In the genomic region with DNA sequence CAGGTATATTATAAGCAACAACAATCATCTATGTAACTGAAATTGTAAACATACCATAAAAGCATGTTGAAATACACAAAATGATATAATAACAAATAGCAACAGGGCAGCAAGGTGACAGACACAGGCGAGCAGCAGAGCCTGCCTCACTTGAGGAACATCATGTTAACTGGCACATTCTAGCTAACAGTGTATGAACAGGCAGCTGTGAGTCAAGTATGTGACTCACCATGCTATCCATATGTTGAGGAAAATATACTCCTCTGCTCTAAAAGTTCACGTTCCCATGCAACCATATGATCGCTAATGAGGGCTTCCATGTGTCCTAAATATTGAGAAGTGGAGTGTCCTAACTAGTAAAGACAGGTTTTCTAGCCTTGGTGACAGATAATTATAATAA, we compare ENCODE assay signal across 21 cellular contexts. TPM values are rescaled to one million over a fixed set of nuclear protein-coding genes. Genes with fewer than 3 reads are reported as not detected.
DNase-seq lines count a peak whose midpoint lies in the region; ATAC-seq and TF ChIP-seq lines count a peak whose summit lies in the region.
"Had no signal": no experiment of that assay in that cellular context is flagged by ENCODE, and none has a peak within 500 bp of the region (broad histone marks: within the 10 kb centered on the region; RNA-seq: fewer than 3 reads in every experiment).

No MANE protein-coding gene starts in this region.

- TF ChIP-seq CTCF in NB4 (IDR thresholded peaks at IDR 0.05; ENCODE audit: low read depth, low read length) (no peak), natural killer cell (IDR thresholded peaks at IDR 0.05) (no peak), H9 (conservative IDR thresholded peaks at IDR 0.05) (no peak)

- H3K4ac ChIP-seq in H9 (ENCODE audit: low read depth, low read length): no peak overlapping the region

- H3K9me3 Mint-ChIP-seq in natural killer cell: no peaks in the 10 kb centered on the region
- no peaks in the 10 kb centered on the region for H3K9me3 Mint-ChIP-seq in H9

- H3K9me3 ChIP-seq in H9 (ENCODE audit: control insufficient read depth, low read depth, low read length): no peaks in the 10 kb centered on the region
- H3K9me3 ChIP-seq: BLaER1, esophagus squamous epithelium, HAP-1, uterus had no signal

- no peak overlapping the region for H2BK120ac ChIP-seq in H9 (ENCODE audit: low read depth, low read length, poor library complexity, severe bottlenecking)

- no peak overlapping the region for H3K18ac ChIP-seq in H9 (ENCODE audit: insufficient read length, low read depth, low read length)

- WGBS in H9 (ENCODE audit: extremely low coverage, insufficient read length, low lambda C conversion rate): no CpG with 5 or more reads among the region's 3 CpGs

- H3K23ac ChIP-seq in H9 (ENCODE audit: insufficient read length, low read depth, low read length): no peak overlapping the region

- H3K4me3 Mint-ChIP-seq in natural killer cell (no peak overlapping the region), H9 (no peak overlapping the region)

- ATAC-seq in natural killer cell: no peak

- no peak overlapping the region for H2BK5ac ChIP-seq in H9 (ENCODE audit: insufficient read length, low read length)

- no peak overlapping the region for H2AK5ac ChIP-seq in H9 (ENCODE audit: insufficient read length, low read length)

- H3T11ph ChIP-seq in H9 (ENCODE audit: low read length): no peak overlapping the region

- no peaks in the 10 kb centered on the region for H3K79me2 ChIP-seq in H9 (ENCODE audit: insufficient read depth, low read length)

- no peak overlapping the region for H3K56ac ChIP-seq in H9 (ENCODE audit: insufficient read length, low read depth, low read length)

- H3K27me3 ChIP-seq in H9 (ENCODE audit: insufficient read depth, low read length): no peaks in the 10 kb centered on the region
- H3K27me3 ChIP-seq: BLaER1, esophagus squamous epithelium, uterus had no signal

- H2BK12ac ChIP-seq in H9 (ENCODE audit: insufficient read length, low read depth, low read length): no peak overlapping the region

- no peak overlapping the region for H3K9ac ChIP-seq in H9 (ENCODE audit: extremely low read depth, insufficient read length, low read length)
- H3K9ac ChIP-seq: BLaER1 had no signal

- H4K20me1 ChIP-seq in H9 (ENCODE audit: control insufficient read depth, insufficient read depth, insufficient read length): no peaks in the 10 kb centered on the region
- H4K20me1 ChIP-seq: BLaER1 had no signal

- no peak overlapping the region for H4K91ac ChIP-seq in H9 (ENCODE audit: insufficient read length, low read depth, low read length)

- H3K4me1 ChIP-seq in H9 (ENCODE audit: insufficient read depth, low read length): no peaks in the 10 kb centered on the region
- H3K4me1 ChIP-seq: BLaER1, esophagus squamous epithelium, HAP-1, uterus had no signal

- DNase-seq in DMS 273 treated with DMSO at 0.1 percent for 48 hours (lab: John Stamatoyannopoulos, UW) (peak; percentile 64), NB4 (ENCODE audit: low read depth) (peak; percentile 16), astrocyte of the hippocampus (ENCODE audit: low read depth, low spot score) (peak; percentile 20), iris pigment epithelial cell (ENCODE audit: low read depth) (peak; percentile 84), natural killer cell (no peak), NCI-H2227 (lab: John Stamatoyannopoulos, UW; ENCODE audit: unreplicated experiment) (no peak), H9 (no peak)
- no peak for DNase-seq in activated T-cell treated with anti-CD3 and anti-CD28 coated beads, Interleukin-2, amount 50 U/mL, for 1 hour
- DNase-seq: activated CD8-positive, alpha-beta memory T cell treated with anti-CD3 and anti-CD28 coated beads for 24 hours; activated naive CD4-positive, alpha-beta T cell; cerebellar nuclear complex; esophagus squamous epithelium; GDM1; islet precursor cell; NCI-H1092; SHP77; stimulated activated CD4-positive, alpha-beta T cell treated with anti-CD3 and anti-CD28 coated beads, Interleukin-4, amount 100 ng/mL, for 4 hours; stimulated activated naive CD4-positive, alpha-beta T cell treated with Interleukin-2 at 50 U/mL for 16 hours; uterus had no signal

- TF ChIP-seq POLR2A in NB4 (IDR thresholded peaks at IDR 0.05; ENCODE audit: extremely low read depth, insufficient read length): no peak

- H3K4me1 Mint-ChIP-seq in natural killer cell: no peaks in the 10 kb centered on the region
- peaks cover 0 to 5% of the 10 kb centered on the region in 2 experiments; a peak in 2 of 4 replicates for H3K4me1 Mint-ChIP-seq in H9

- H3K4me2 ChIP-seq in H9 (ENCODE audit: insufficient read depth, insufficient read length, low read length): no peak overlapping the region
- H3K4me2 ChIP-seq: BLaER1 had no signal

- H3K27ac Mint-ChIP-seq in natural killer cell: no peak overlapping the region
- no peak overlapping the region for H3K27ac Mint-ChIP-seq in H9

- no peak overlapping the region for H2AFZ ChIP-seq in H9 (ENCODE audit: low read length)

- H4K8ac ChIP-seq in H9 (replicated peaks; ENCODE audit: insufficient read length, low read depth, low read length): no peak overlapping the region

- H2BK15ac ChIP-seq in H9 (ENCODE audit: low read depth, low read length): no peak overlapping the region

- H3K27me3 Mint-ChIP-seq in natural killer cell (ENCODE audit: low read depth in 2 of 2): no peaks in the 10 kb centered on the region
- H3K27me3 Mint-ChIP-seq in H9 (ENCODE audit: low read depth): no peaks in the 10 kb centered on the region

- no peaks in the 10 kb centered on the region for H3K23me2 ChIP-seq in H9 (ENCODE audit: insufficient read length, low read depth, low read length, poor library complexity, severe bottlenecking)

- intact Hi-C loops in natural killer cell (cut with micrococcal nuclease): no loop called here

- H3K14ac ChIP-seq in H9 (ENCODE audit: insufficient read depth, low read length): no peak overlapping the region

- H4K5ac ChIP-seq in H9 (ENCODE audit: insufficient read length, low read depth, low read length): no peak overlapping the region

- no peak overlapping the region for H2BK20ac ChIP-seq in H9 (ENCODE audit: low read depth, low read length, poor library complexity, severe bottlenecking)

- H3K36me3 Mint-ChIP-seq in natural killer cell (no peaks in the 10 kb centered on the region), H9 (ENCODE audit: insufficient read depth in 1 of 3, low read depth in 3 of 3) (peaks cover 4 to 25% (median 16%) of the 10 kb centered on the region in 3 experiments; a peak in 6 of 7 replicates)

- no peak overlapping the region for H3K4me3 ChIP-seq in NB4 (ENCODE audit: low read depth, low read length)
- H3K4me3 ChIP-seq: BLaER1, esophagus squamous epithelium, HAP-1, uterus had no signal

- no peak overlapping the region for H3K27ac ChIP-seq in H9 (ENCODE audit: insufficient read length, low read depth, low read length)
- H3K27ac ChIP-seq: BLaER1, esophagus squamous epithelium, uterus had no signal

- no peaks in the 10 kb centered on the region for H3K79me1 ChIP-seq in H9 (ENCODE audit: insufficient read depth, low read depth, low read length, poor library complexity, severe bottlenecking)

RNA-seq across cellular contexts. Expression of a gene that starts 18.4 kb away (rescaled TPM):
- total RNA-seq in natural killer cell: 1 to 10 TPM; 2.1 to 3.0 (median 2.3) TPM
- 6.4 and 7.6 TPM in 2 replicates for total RNA-seq in H9 (2021)

RNA-seq across cellular contexts. Expression of a gene that starts 18.5 kb away (rescaled TPM):
- total RNA-seq in natural killer cell: 1 to 10 TPM; 5.6 to 9.2 (median 8.1) TPM
- total RNA-seq in H9 (2021): 20.0 and 23.2 TPM in 2 replicates

Comparison
In these comparisons a context has a peak if more than half of its experiments do, and no peak if none do; other contexts are left out.
1. DNase-seq: peak in DMS 273 treated with DMSO at 0.1 percent for 48 hours (single experiment), NB4 (single experiment), astrocyte of the hippocampus (single experiment) and iris pigment epithelial cell (single experiment); none in activated T-cell treated with anti-CD3 and anti-CD28 coated beads, Interleukin-2, amount 50 U/mL, for 1 hour (single experiment), natural killer cell (single experiment), NCI-H2227 (single experiment) and H9 (single experiment).